Comparison of ENCODE assay signal across 11 cellular contexts in genomic region chr12:110670161-110670701, GRCh38. TPM values are rescaled to one million over a fixed set of nuclear protein-coding genes. Genes with fewer than 3 reads are reported as not detected.
DNase-seq lines count a peak whose midpoint lies in the region; ATAC-seq and TF ChIP-seq lines count a peak whose summit lies in the region.
"Had no signal": no experiment of that assay in that cellular context is flagged by ENCODE, and none has a peak within 500 bp of the region (broad histone marks: within the 10 kb centered on the region; RNA-seq: fewer than 3 reads in every experiment).

No MANE protein-coding gene starts in this region.

- ATAC-seq in HG03095 (IDR thresholded peaks at IDR 0.05; ENCODE audit: unreplicated experiment) (peak; percentile 51), HG02870 (IDR thresholded peaks at IDR 0.05; ENCODE audit: unreplicated experiment) (no peak)

- H3K36me3 Mint-ChIP-seq in mesothelial cell of epicardium = peaks cover 14% of the 10 kb centered on the region

- H3K9me3 ChIP-seq in testis = no peaks in the 10 kb centered on the region

- peaks cover 13% of the 10 kb centered on the region for H3K9me3 Mint-ChIP-seq in mesothelial cell of epicardium

- H3K4me1 ChIP-seq in testis = no peaks in the 10 kb centered on the region
- H3K4me1 ChIP-seq: tibial nerve had no signal

- no peak overlapping the region for H3K4me3 Mint-ChIP-seq in mesothelial cell of epicardium

- no peaks in the 10 kb centered on the region for H3K27me3 Mint-ChIP-seq in mesothelial cell of epicardium (ENCODE audit: low read depth)
- H3K27me3 Mint-ChIP-seq: progenitor cell of endocrine pancreas had no signal

- intact Hi-C loops in testis (cut with DNase I; ENCODE audit: low total_unique reads) = no loop called here

- no peak overlapping the region for H3K4me3 ChIP-seq in testis
- H3K4me3 ChIP-seq: tibial nerve had no signal

- no peak overlapping the region for H3K27ac ChIP-seq in testis
- H3K27ac ChIP-seq: tibial nerve had no signal

- H3K27ac Mint-ChIP-seq in mesothelial cell of epicardium = no peak overlapping the region
- H3K27ac Mint-ChIP-seq: progenitor cell of endocrine pancreas had no signal

- no peak for TF ChIP-seq POLR2A in testis (IDR thresholded peaks at IDR 0.05)

- H3K36me3 ChIP-seq in testis (ENCODE audit: low read depth, missing control alignments) = no peaks in the 10 kb centered on the region

- no peak for TF ChIP-seq CTCF in mesothelial cell of epicardium (IDR thresholded peaks at IDR 0.05; ENCODE audit: unreplicated experiment)
- TF ChIP-seq CTCF in testis (IDR thresholded peaks at IDR 0.05) = no peak

- 64 to 68% methylated on average over 4 of the region's 4 CpGs for WGBS in testis, 2 donors

- peak; percentile 47 for DNase-seq in activated naive CD4-positive, alpha-beta T cell treated with Interleukin-2 at 50 U/mL for 16 hours
- DNase-seq in activated naive CD4-positive, alpha-beta T cell (lab: John Stamatoyannopoulos, UW) = no peak
- peak; percentile 50 to 57 for DNase-seq in activated T-cell treated with anti-CD3 and anti-CD28 coated beads, Interleukin-2, amount 50 U/mL, for 48 hours
- DNase-seq in mesothelial cell of epicardium (ENCODE audit: low spot score in 2 of 2, unreplicated experiment in 2 of 2) = no peak
- no peak for DNase-seq in DMS79 treated with DMSO at 0.1 percent for 48 hours (lab: John Stamatoyannopoulos, UW)
- no peak for DNase-seq in testis
- DNase-seq: glutamatergic neuron had no signal

- H3K27me3 ChIP-seq in testis = no peaks in the 10 kb centered on the region
- H3K27me3 ChIP-seq: tibial nerve had no signal

- no peaks in the 10 kb centered on the region for H3K4me1 Mint-ChIP-seq in mesothelial cell of epicardium

RNA-seq across cellular contexts. Expression of gene HVCN1, which starts 18.7 kb away (rescaled TPM):
- total RNA-seq in mesothelial cell of epicardium = 5.1 to 7.0 TPM (median 6.1 TPM) in 3 replicates
- 10 to 100 TPM; 39.7 to 52.0 TPM for total RNA-seq in testis
- 139 TPM for polyA plus RNA-seq in testis (ENCODE audit: insufficient read depth, low read depth, low replicate concordance)

RNA-seq across cellular contexts. Expression of gene TCTN1, which starts 56.3 kb away (rescaled TPM):
- total RNA-seq in mesothelial cell of epicardium (57.7 to 64.5 TPM (median 63.4 TPM) in 3 replicates), testis (100 to 1,000 TPM in 1 of 2 donors, 10 to 100 TPM in 1; 75.3 to 109 TPM)
- polyA plus RNA-seq in testis (ENCODE audit: insufficient read depth, low read depth, low replicate concordance) = 106 TPM

Comparison
In these comparisons a context has a peak if more than half of its experiments do, and no peak if none do; other contexts are left out.
1. DNase-seq: peak in activated naive CD4-positive, alpha-beta T cell treated with Interleukin-2 at 50 U/mL for 16 hours (single experiment) and activated T-cell treated with anti-CD3 and anti-CD28 coated beads, Interleukin-2, amount 50 U/mL, for 48 hours (2 of 2); none in activated naive CD4-positive, alpha-beta T cell (0 of 4), mesothelial cell of epicardium (0 of 2), DMS79 treated with DMSO at 0.1 percent for 48 hours (single experiment) and testis (single experiment).